In genomic region chr10:31188792-31189406, GRCh38 we compare ENCODE assay signal across 17 cellular contexts.
DNase-seq lines count a peak whose midpoint lies in the region; ATAC-seq and TF ChIP-seq lines count a peak whose summit lies in the region.
"Had no signal": no experiment of that assay in that cellular context is flagged by ENCODE, and none has a peak within 500 bp of the region (broad histone marks: within the 10 kb centered on the region; RNA-seq: fewer than 3 reads in every experiment).

No MANE protein-coding gene starts in this region.

- H3K9me3 ChIP-seq in psoas muscle: no peaks in the 10 kb centered on the region
- H3K9me3 ChIP-seq: BLaER1, MG63 had no signal

- WGBS in psoas muscle, 3 donors: 80 to 91% (median 84%) methylated on average over 4 of the region's 4 CpGs

- DNase-seq in ELR (ENCODE audit: low read depth): peak; percentile 33
- DNase-seq in RPMI7951 (ENCODE audit: low read depth): peak; percentile 36
- DNase-seq in fibroblast of gingiva (ENCODE audit: low read depth): peak; percentile 47
- DNase-seq in psoas muscle: no peak
- no peak for DNase-seq in stimulated activated naive CD4-positive, alpha-beta T cell treated with Interleukin-2 at 50 U/mL for 16 hours (lab: John Stamatoyannopoulos, UW)
- no peak for DNase-seq in LoVo (ENCODE audit: low spot score)
- DNase-seq: CD8-positive, alpha-beta memory T cell; MG63; NCI-H1105; NCI-H1694 treated with DMSO at 0.1 percent for 48 hours; NCI-H446 treated with DMSO at 0.1 percent for 48 hours; NCI-H774; PC-9 had no signal

- peak overlapping the region; percentile 7 for H3K4me3 ChIP-seq in psoas muscle
- H3K4me3 ChIP-seq: BLaER1, MG63, PC-9 had no signal

- H3K27me3 ChIP-seq in psoas muscle (ENCODE audit: insufficient read depth in 3 of 3, low read length in 2 of 3): no peaks in the 10 kb centered on the region
- H3K27me3 ChIP-seq: BLaER1, MG63 had no signal

- peaks cover 5% of the 10 kb centered on the region for H3K4me1 ChIP-seq in psoas muscle
- H3K4me1 ChIP-seq: BLaER1 had no signal

- ATAC-seq in psoas muscle: no peak
- ATAC-seq in GM21381 (IDR thresholded peaks at IDR 0.05; ENCODE audit: unreplicated experiment): no peak
- ATAC-seq in HG02623 (IDR thresholded peaks at IDR 0.05; ENCODE audit: unreplicated experiment): no peak

- intact Hi-C loops in psoas muscle (cut with DNase I): no loop called here

- H3K36me3 ChIP-seq in psoas muscle (ENCODE audit: insufficient read depth in 1 of 2, low read depth in 1 of 2): no peaks in the 10 kb centered on the region
- H3K36me3 ChIP-seq: BLaER1, MG63 had no signal

- no peak overlapping the region for H3K27ac ChIP-seq in psoas muscle
- H3K27ac ChIP-seq: BLaER1, KMS-11, PC-9 had no signal

- no peak for TF ChIP-seq CTCF in psoas muscle (IDR thresholded peaks at IDR 0.05)

Comparison
In these comparisons a context has a peak if more than half of its experiments do, and no peak if none do; other contexts are left out.
1. DNase-seq: peak in ELR (single experiment), RPMI7951 (single experiment) and fibroblast of gingiva (single experiment); none in psoas muscle (0 of 2), stimulated activated naive CD4-positive, alpha-beta T cell treated with Interleukin-2 at 50 U/mL for 16 hours (single experiment) and LoVo (single experiment).